In genomic region chr6:28648035-28648877, GRCh38 we compare ENCODE assay signal across 1 cellular context.
TF ChIP-seq lines count a peak whose summit lies in the region.

No MANE protein-coding gene starts in this region.

TF ChIP-seq in HepG2, 621 proteins besides CTCF, POLR2A, EP300 and RAD21 (continued from another document and continues in another):
- TF ChIP-seq, protein P1, sequence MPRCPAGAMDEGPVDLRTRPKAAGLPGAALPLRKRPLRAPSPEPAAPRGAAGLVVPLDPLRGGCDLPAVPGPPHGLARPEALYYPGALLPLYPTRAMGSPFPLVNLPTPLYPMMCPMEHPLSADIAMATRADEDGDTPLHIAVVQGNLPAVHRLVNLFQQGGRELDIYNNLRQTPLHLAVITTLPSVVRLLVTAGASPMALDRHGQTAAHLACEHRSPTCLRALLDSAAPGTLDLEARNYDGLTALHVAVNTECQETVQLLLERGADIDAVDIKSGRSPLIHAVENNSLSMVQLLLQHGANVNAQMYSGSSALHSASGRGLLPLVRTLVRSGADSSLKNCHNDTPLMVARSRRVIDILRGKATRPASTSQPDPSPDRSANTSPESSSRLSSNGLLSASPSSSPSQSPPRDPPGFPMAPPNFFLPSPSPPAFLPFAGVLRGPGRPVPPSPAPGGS (CRISPR knock-in tag; IDR thresholded peaks at IDR 0.05): 0 out of 2 replicates have a peak, but pooled peaks have one; percentile 37
- TF ChIP-seq POGK (CRISPR knock-in tag; conservative IDR thresholded peaks at IDR 0.05): 0 out of 2 replicates have a peak, but pooled peaks have one; percentile 45
- peak; percentile 34 for TF ChIP-seq TEAD3 (CRISPR knock-in tag; optimal IDR thresholded peaks at IDR 0.05; ENCODE audit: borderline replicate concordance)
- no peak; the same call in 1 of the 2 replicates for TF ChIP-seq MEIS1 (CRISPR knock-in tag; IDR thresholded peaks at IDR 0.05; ENCODE audit: borderline replicate concordance)
- 0 out of 2 replicates have a peak, but pooled peaks have one; percentile 65 for TF ChIP-seq ZNF550 (CRISPR knock-in tag; IDR thresholded peaks at IDR 0.05; ENCODE audit: borderline replicate concordance)
- TF ChIP-seq CEBPZ (IDR thresholded peaks at IDR 0.05; ENCODE audit: low read length): no peak
- no peak for TF ChIP-seq U2AF2 (IDR thresholded peaks at IDR 0.05; ENCODE audit: low read depth, low read length)
- TF ChIP-seq ZNF891 (CRISPR knock-in tag; IDR thresholded peaks at IDR 0.05): no peak
- no peak for TF ChIP-seq ZNF367 (CRISPR knock-in tag; IDR thresholded peaks at IDR 0.05; ENCODE audit: borderline replicate concordance)
- no peak for TF ChIP-seq ZNF737 (CRISPR knock-in tag; IDR thresholded peaks at IDR 0.05; ENCODE audit: borderline replicate concordance)
- no peak for TF ChIP-seq PHF5A (CRISPR knock-in tag; IDR thresholded peaks at IDR 0.05; ENCODE audit: low read depth, unreplicated experiment)
- peak; percentile 52; the same call in 1 of the 2 replicates for TF ChIP-seq ZSCAN25 (CRISPR knock-in tag; IDR thresholded peaks at IDR 0.05)
- TF ChIP-seq KLF16 (CRISPR knock-in tag; IDR thresholded peaks at IDR 0.05): 0 out of 4 replicates have a peak, but pooled peaks of 1 of the 2 experiments have one; percentile 26
- no peak for TF ChIP-seq PTBP1 (IDR thresholded peaks at IDR 0.05; ENCODE audit: low read depth, low read length, poor library complexity, severe bottlenecking)
- no peak for TF ChIP-seq TCF7L2 (IDR thresholded peaks at IDR 0.05; ENCODE audit: low read depth, low read length)
- TF ChIP-seq, protein P2, sequence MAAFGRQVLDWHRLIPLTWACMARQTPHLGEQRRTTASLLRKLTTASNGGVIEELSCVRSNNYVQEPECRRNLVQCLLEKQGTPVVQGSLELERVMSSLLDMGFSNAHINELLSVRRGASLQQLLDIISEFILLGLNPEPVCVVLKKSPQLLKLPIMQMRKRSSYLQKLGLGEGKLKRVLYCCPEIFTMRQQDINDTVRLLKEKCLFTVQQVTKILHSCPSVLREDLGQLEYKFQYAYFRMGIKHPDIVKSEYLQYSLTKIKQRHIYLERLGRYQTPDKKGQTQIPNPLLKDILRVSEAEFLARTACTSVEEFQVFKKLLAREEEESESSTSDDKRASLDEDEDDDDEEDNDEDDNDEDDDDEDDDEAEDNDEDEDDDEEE (CRISPR knock-in tag; IDR thresholded peaks at IDR 0.05): no peak
- TF ChIP-seq NFE2L1 (CRISPR knock-in tag; IDR thresholded peaks at IDR 0.05; ENCODE audit: borderline replicate concordance): no peak
- no peak for TF ChIP-seq SUZ12 (IDR thresholded peaks at IDR 0.05; ENCODE audit: low read depth, low read length)
- TF ChIP-seq CREM (IDR thresholded peaks at IDR 0.05): 0 out of 2 replicates have a peak, but pooled peaks have one; percentile 14
- TF ChIP-seq CREM (CRISPR knock-in tag; IDR thresholded peaks at IDR 0.05): no peak
- no peak for TF ChIP-seq ZFP62 (CRISPR knock-in tag; IDR thresholded peaks at IDR 0.05)
- TF ChIP-seq SAP130 (CRISPR knock-in tag; IDR thresholded peaks at IDR 0.05; ENCODE audit: low read depth): peak; percentile 42; the same call in 1 of the 2 replicates
- no peak for TF ChIP-seq DNMT1 (CRISPR knock-in tag; IDR thresholded peaks at IDR 0.05)
- no peak for TF ChIP-seq NFKBIZ (CRISPR knock-in tag; IDR thresholded peaks at IDR 0.05)
- peak; percentile 79; the same call in 1 of the 2 replicates for TF ChIP-seq ZNF556 (CRISPR knock-in tag; IDR thresholded peaks at IDR 0.05; ENCODE audit: borderline replicate concordance)
- no peak for TF ChIP-seq ZNF672 (CRISPR knock-in tag; IDR thresholded peaks at IDR 0.05)
- TF ChIP-seq ARNTL (CRISPR knock-in tag; IDR thresholded peaks at IDR 0.05): 0 out of 2 replicates have a peak, but pooled peaks have one; percentile 38
- no peak for TF ChIP-seq ARHGAP35 (CRISPR knock-in tag; IDR thresholded peaks at IDR 0.05; ENCODE audit: borderline replicate concordance)
- TF ChIP-seq RFX3 (CRISPR knock-in tag; IDR thresholded peaks at IDR 0.05): no peak
- 0 out of 2 replicates have a peak, but pooled peaks have one; percentile 19 for TF ChIP-seq RXRB (CRISPR knock-in tag; IDR thresholded peaks at IDR 0.05; ENCODE audit: borderline replicate concordance)
- TF ChIP-seq ZSCAN9 (CRISPR knock-in tag; IDR thresholded peaks at IDR 0.05; ENCODE audit: borderline replicate concordance): peak; percentile 42; the same call in 1 of the 2 replicates
- no peak for TF ChIP-seq TAF1 (CRISPR knock-in tag; IDR thresholded peaks at IDR 0.05)
- peak; percentile 60; the same call in 1 of the 2 replicates for TF ChIP-seq FOXA3 (CRISPR knock-in tag; IDR thresholded peaks at IDR 0.05)
- no peak for TF ChIP-seq MTF1 (CRISPR knock-in tag; IDR thresholded peaks at IDR 0.05)
- peak; percentile 53; the same call in 1 of the 2 replicates for TF ChIP-seq ZNF44 (CRISPR knock-in tag; IDR thresholded peaks at IDR 0.05)
- TF ChIP-seq POLR2AphosphoS5 (IDR thresholded peaks at IDR 0.05; ENCODE audit: low read depth, low read length): no peak
- TF ChIP-seq ZNF883 (CRISPR knock-in tag; IDR thresholded peaks at IDR 0.05; ENCODE audit: not compliant biosample characterization): no peak
- no peak for TF ChIP-seq ZNF431 (CRISPR knock-in tag; IDR thresholded peaks at IDR 0.05; ENCODE audit: borderline replicate concordance, low read depth)
- TF ChIP-seq GABPA (IDR thresholded peaks at IDR 0.05; ENCODE audit: low read depth, low read length): no peak
- 0 out of 2 replicates have a peak, but pooled peaks have one; percentile 42 for TF ChIP-seq GABPA (CRISPR knock-in tag; IDR thresholded peaks at IDR 0.05; ENCODE audit: low read depth)
- TF ChIP-seq ZBTB3 (CRISPR knock-in tag; IDR thresholded peaks at IDR 0.05; ENCODE audit: borderline replicate concordance, low read depth): no peak; the same call in 1 of the 2 replicates
- peak; percentile 63 for TF ChIP-seq ZNF563 (CRISPR knock-in tag; IDR thresholded peaks at IDR 0.05)
- TF ChIP-seq ZNF841 (CRISPR knock-in tag; IDR thresholded peaks at IDR 0.05; ENCODE audit: borderline replicate concordance): no peak
- no peak for TF ChIP-seq SP4 (CRISPR knock-in tag; IDR thresholded peaks at IDR 0.05)
- TF ChIP-seq NR2C2 (CRISPR knock-in tag; IDR thresholded peaks at IDR 0.05; ENCODE audit: borderline replicate concordance): no peak
- TF ChIP-seq CREBL2 (CRISPR knock-in tag; IDR thresholded peaks at IDR 0.05; ENCODE audit: borderline replicate concordance): no peak
- no peak; the same call in 1 of the 2 replicates for TF ChIP-seq ZNF605 (CRISPR knock-in tag; IDR thresholded peaks at IDR 0.05)
- TF ChIP-seq PCBP1 (IDR thresholded peaks at IDR 0.05; ENCODE audit: borderline replicate concordance, low read depth, low read length): no peak
- TF ChIP-seq ZNF205 (CRISPR knock-in tag; IDR thresholded peaks at IDR 0.05): 0 out of 2 replicates have a peak, but pooled peaks have one; percentile 11
- peak; percentile 81 for TF ChIP-seq DRAP1 (CRISPR knock-in tag; IDR thresholded peaks at IDR 0.05)
- TF ChIP-seq TARDBP (CRISPR knock-in tag; IDR thresholded peaks at IDR 0.05): peak; percentile 53; the same call in 1 of the 2 replicates
- TF ChIP-seq ZNF776 (CRISPR knock-in tag; IDR thresholded peaks at IDR 0.05): no peak
- TF ChIP-seq CBFB (CRISPR knock-in tag; IDR thresholded peaks at IDR 0.05): peak; percentile 54; the same call in 1 of the 2 replicates
- no peak; the same call in 1 of the 2 replicates for TF ChIP-seq HHEX (CRISPR knock-in tag; IDR thresholded peaks at IDR 0.05)
- TF ChIP-seq, protein P3, sequence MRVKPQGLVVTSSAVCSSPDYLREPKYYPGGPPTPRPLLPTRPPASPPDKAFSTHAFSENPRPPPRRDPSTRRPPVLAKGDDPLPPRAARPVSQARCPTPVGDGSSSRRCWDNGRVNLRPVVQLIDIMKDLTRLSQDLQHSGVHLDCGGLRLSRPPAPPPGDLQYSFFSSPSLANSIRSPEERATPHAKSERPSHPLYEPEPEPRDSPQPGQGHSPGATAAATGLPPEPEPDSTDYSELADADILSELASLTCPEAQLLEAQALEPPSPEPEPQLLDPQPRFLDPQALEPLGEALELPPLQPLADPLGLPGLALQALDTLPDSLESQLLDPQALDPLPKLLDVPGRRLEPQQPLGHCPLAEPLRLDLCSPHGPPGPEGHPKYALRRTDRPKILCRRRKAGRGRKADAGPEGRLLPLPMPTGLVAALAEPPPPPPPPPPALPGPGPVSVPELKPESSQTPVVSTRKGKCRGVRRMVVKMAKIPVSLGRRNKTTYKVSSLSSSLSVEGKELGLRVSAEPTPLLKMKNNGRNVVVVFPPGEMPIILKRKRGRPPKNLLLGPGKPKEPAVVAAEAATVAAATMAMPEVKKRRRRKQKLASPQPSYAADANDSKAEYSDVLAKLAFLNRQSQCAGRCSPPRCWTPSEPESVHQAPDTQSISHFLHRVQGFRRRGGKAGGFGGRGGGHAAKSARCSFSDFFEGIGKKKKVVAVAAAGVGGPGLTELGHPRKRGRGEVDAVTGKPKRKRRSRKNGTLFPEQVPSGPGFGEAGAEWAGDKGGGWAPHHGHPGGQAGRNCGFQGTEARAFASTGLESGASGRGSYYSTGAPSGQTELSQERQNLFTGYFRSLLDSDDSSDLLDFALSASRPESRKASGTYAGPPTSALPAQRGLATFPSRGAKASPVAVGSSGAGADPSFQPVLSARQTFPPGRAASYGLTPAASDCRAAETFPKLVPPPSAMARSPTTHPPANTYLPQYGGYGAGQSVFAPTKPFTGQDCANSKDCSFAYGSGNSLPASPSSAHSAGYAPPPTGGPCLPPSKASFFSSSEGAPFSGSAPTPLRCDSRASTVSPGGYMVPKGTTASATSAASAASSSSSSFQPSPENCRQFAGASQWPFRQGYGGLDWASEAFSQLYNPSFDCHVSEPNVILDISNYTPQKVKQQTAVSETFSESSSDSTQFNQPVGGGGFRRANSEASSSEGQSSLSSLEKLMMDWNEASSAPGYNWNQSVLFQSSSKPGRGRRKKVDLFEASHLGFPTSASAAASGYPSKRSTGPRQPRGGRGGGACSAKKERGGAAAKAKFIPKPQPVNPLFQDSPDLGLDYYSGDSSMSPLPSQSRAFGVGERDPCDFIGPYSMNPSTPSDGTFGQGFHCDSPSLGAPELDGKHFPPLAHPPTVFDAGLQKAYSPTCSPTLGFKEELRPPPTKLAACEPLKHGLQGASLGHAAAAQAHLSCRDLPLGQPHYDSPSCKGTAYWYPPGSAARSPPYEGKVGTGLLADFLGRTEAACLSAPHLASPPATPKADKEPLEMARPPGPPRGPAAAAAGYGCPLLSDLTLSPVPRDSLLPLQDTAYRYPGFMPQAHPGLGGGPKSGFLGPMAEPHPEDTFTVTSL (CRISPR knock-in tag; IDR thresholded peaks at IDR 0.05; ENCODE audit: borderline replicate concordance): no peak; the same call in 1 of the 2 replicates
- TF ChIP-seq ZSCAN20 (CRISPR knock-in tag; IDR thresholded peaks at IDR 0.05; ENCODE audit: borderline replicate concordance): no peak
